8 cellular contexts compared by ENCODE assay signal in the genomic region with DNA sequence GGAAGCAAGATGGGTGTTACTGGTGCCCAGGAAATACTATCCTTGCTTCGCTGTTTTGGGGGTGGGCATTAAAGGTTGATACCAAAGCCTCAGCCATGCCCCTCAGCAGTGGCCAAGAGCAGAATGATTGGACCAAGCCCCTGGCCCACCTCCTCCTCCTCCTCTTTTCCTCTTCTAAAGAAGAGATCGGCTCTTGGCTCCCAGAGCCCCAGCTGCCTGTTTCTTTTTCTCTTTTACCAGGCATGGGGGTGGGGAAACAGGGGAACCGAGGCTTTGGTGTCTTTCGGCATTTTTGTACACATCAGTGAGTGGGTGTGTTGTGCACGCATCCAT. TPM values are rescaled to one million over a fixed set of nuclear protein-coding genes. Genes with fewer than 3 reads are reported as not detected.
DNase-seq lines count a peak whose midpoint lies in the region; ATAC-seq, FAIRE-seq and TF ChIP-seq lines count a peak whose summit lies in the region.

No MANE protein-coding gene starts in this region.

- no peaks in the 10 kb centered on the region for H3K36me3 ChIP-seq in astrocyte (ENCODE audit: insufficient read depth, low read length)
- H3K36me3 ChIP-seq in tibial nerve: no peaks in the 10 kb centered on the region

- no peaks in the 10 kb centered on the region for H3K9me3 ChIP-seq in astrocyte (ENCODE audit: insufficient read depth, low read depth, low read length)
- no peaks in the 10 kb centered on the region for H3K9me3 ChIP-seq in tibial nerve

- ATAC-seq in memory B cell (ENCODE audit: low read depth) (no peak), HG02798 (IDR thresholded peaks at IDR 0.05; ENCODE audit: poor library complexity, unreplicated experiment) (no peak), GM18502 (IDR thresholded peaks at IDR 0.05; ENCODE audit: poor library complexity, unreplicated experiment) (no peak)

- peak overlapping the region; percentile 73 for H3K4me3 Mint-ChIP-seq in activated naive CD4-positive, alpha-beta T cell treated with anti-CD3 and anti-CD28 coated beads for 36 hours
- peak overlapping the region; percentile 70 for H3K4me3 Mint-ChIP-seq in astrocyte (ENCODE audit: unreplicated experiment)
- peak overlapping the region; percentile 93 for H3K4me3 Mint-ChIP-seq in memory B cell

- CTCF ChIA-PET in activated naive CD4-positive, alpha-beta T cell treated with anti-CD3 and anti-CD28 coated beads for 36 hours (lab: Charles Lee): interaction anchor here (0.9 to 1.7 kb wide), 4 partner anchors 25 to 59 kb away, joined by 3 to 6 read pairs (median 3); partner anchors contain the start of gene NR1D1

- no peaks in the 10 kb centered on the region for H3K27me3 Mint-ChIP-seq in activated naive CD4-positive, alpha-beta T cell treated with anti-CD3 and anti-CD28 coated beads for 36 hours (ENCODE audit: low read depth)
- peaks cover 2% of the 10 kb centered on the region for H3K27me3 Mint-ChIP-seq in astrocyte (ENCODE audit: low read depth, unreplicated experiment)
- no peaks in the 10 kb centered on the region for H3K27me3 Mint-ChIP-seq in memory B cell

- H3K79me2 ChIP-seq in astrocyte (ENCODE audit: insufficient read depth, low read length): peaks cover 43% of the 10 kb centered on the region

- no peak for FAIRE-seq in astrocyte (lab: Jason Lieb, UNC)

- H3K27me3 ChIP-seq in astrocyte (ENCODE audit: insufficient read depth, low read length) (no peaks in the 10 kb centered on the region), tibial nerve (no peaks in the 10 kb centered on the region)

- peak overlapping the region; percentile 83 for H3K4me2 ChIP-seq in astrocyte (ENCODE audit: low read length)

- TF ChIP-seq EP300 in tibial nerve (IDR thresholded peaks at IDR 0.05): no peak

- 3% methylated on average over 5 of the region's 5 CpGs for WGBS in tibial nerve, 2 donors

- no peak for DNase-seq in activated naive CD4-positive, alpha-beta T cell treated with anti-CD3 and anti-CD28 coated beads for 36 hours
- no peak for DNase-seq in activated naive CD4-positive, alpha-beta T cell treated with anti-CD3 and anti-CD28 coated beads, Interleukin-2, amount 50 U/mL, for 16 hours
- DNase-seq in astrocyte (ENCODE audit: low read depth): no peak
- no peak for DNase-seq in memory B cell (ENCODE audit: low spot score in 2 of 2)
- DNase-seq in tibial nerve (ENCODE audit: low spot score in 2 of 2): no peak
- no peak for DNase-seq in NCI-H748 (lab: John Stamatoyannopoulos, UW; ENCODE audit: unreplicated experiment)

- no peaks in the 10 kb centered on the region for H3K36me3 Mint-ChIP-seq in activated naive CD4-positive, alpha-beta T cell treated with anti-CD3 and anti-CD28 coated beads for 36 hours (ENCODE audit: low read depth)
- H3K36me3 Mint-ChIP-seq in astrocyte (ENCODE audit: low read depth, unreplicated experiment): peaks cover 3% of the 10 kb centered on the region
- no peaks in the 10 kb centered on the region for H3K36me3 Mint-ChIP-seq in memory B cell

- H3K4me3 ChIP-seq in astrocyte (ENCODE audit: insufficient read depth, low read depth, low read length): peak overlapping the region; percentile 40
- peak overlapping the region; percentile 3 to 42 (median 27) for H3K4me3 ChIP-seq in tibial nerve

- no peak for TF ChIP-seq CTCF in astrocyte (IDR thresholded peaks at IDR 0.05; ENCODE audit: insufficient read depth, low read depth, low read length)
- no peak for TF ChIP-seq CTCF in tibial nerve (IDR thresholded peaks at IDR 0.05)

- intact Hi-C loops in activated naive CD4-positive, alpha-beta T cell treated with anti-CD3 and anti-CD28 coated beads for 36 hours (cut with micrococcal nuclease): loop anchor here (5.0 kb wide), 1 partner anchor 99 kb away; no protein-coding TSS in a partner anchor

- H3K9me3 Mint-ChIP-seq in activated naive CD4-positive, alpha-beta T cell treated with anti-CD3 and anti-CD28 coated beads for 36 hours: no peaks in the 10 kb centered on the region
- no peaks in the 10 kb centered on the region for H3K9me3 Mint-ChIP-seq in astrocyte (ENCODE audit: unreplicated experiment)
- no peaks in the 10 kb centered on the region for H3K9me3 Mint-ChIP-seq in memory B cell

- TF ChIP-seq POLR2A in tibial nerve (IDR thresholded peaks at IDR 0.05): no peak

- H3K27ac ChIP-seq in astrocyte (ENCODE audit: low read depth, low read length) (peak overlapping the region; percentile 16), tibial nerve (peak overlapping the region; percentile 94 to 98 (median 96))

- peak overlapping the region; percentile 37 for H3K9ac ChIP-seq in astrocyte (ENCODE audit: low read length)

- peaks cover 77% of the 10 kb centered on the region for H3K4me1 Mint-ChIP-seq in activated naive CD4-positive, alpha-beta T cell treated with anti-CD3 and anti-CD28 coated beads for 36 hours (ENCODE audit: low read depth)
- peaks cover 51% of the 10 kb centered on the region for H3K4me1 Mint-ChIP-seq in astrocyte (ENCODE audit: low read depth, unreplicated experiment)
- H3K4me1 Mint-ChIP-seq in memory B cell: peaks cover 52% of the 10 kb centered on the region

- H3K4me1 ChIP-seq in astrocyte (ENCODE audit: insufficient read depth, low read length): peaks cover 68% of the 10 kb centered on the region
- peaks cover 7 to 97% (median 93%) of the 10 kb centered on the region in 4 donors for H3K4me1 ChIP-seq in tibial nerve

- peak overlapping the region; percentile 75 for H2AFZ ChIP-seq in astrocyte (ENCODE audit: low read depth, low read length)

- H4K20me1 ChIP-seq in astrocyte (ENCODE audit: insufficient read depth, low read length): peaks cover 28% of the 10 kb centered on the region

- peak overlapping the region; percentile 92 for H3K27ac Mint-ChIP-seq in activated naive CD4-positive, alpha-beta T cell treated with anti-CD3 and anti-CD28 coated beads for 36 hours
- peak overlapping the region; percentile 53 for H3K27ac Mint-ChIP-seq in astrocyte (ENCODE audit: unreplicated experiment)
- H3K27ac Mint-ChIP-seq in memory B cell: peak overlapping the region; percentile 94

RNA-seq across cellular contexts. Expression of gene THRA, which starts 5.8 kb away (rescaled TPM):
- total RNA-seq in activated naive CD4-positive, alpha-beta T cell treated with anti-CD3 and anti-CD28 coated beads for 36 hours: 10 to 100 TPM; 10.2 to 11.2 TPM
- 16.7 and 20.4 TPM in 2 replicates for total RNA-seq in astrocyte
- 10 to 100 TPM; 65.4 to 86.1 (median 78.4) TPM for total RNA-seq in tibial nerve

RNA-seq across cellular contexts. Expression of gene MED24, which starts 14.3 kb away (rescaled TPM):
- total RNA-seq in activated naive CD4-positive, alpha-beta T cell treated with anti-CD3 and anti-CD28 coated beads for 36 hours: 100 to 1,000 TPM; 107 TPM
- 49.2 and 56.4 TPM in 2 replicates for total RNA-seq in astrocyte
- 100 to 1,000 TPM in 2 of 4 donors, 10 to 100 TPM in 2; 55.1 to 146 (median 84.6) TPM for total RNA-seq in tibial nerve

RNA-seq across cellular contexts. Expression of gene NR1D1, which starts 31.8 kb away (rescaled TPM):
- 1 to 10 TPM; 9.0 to 9.1 TPM for total RNA-seq in activated naive CD4-positive, alpha-beta T cell treated with anti-CD3 and anti-CD28 coated beads for 36 hours
- total RNA-seq in astrocyte (8.7 and 10.1 TPM in 2 replicates), tibial nerve (10 to 100 TPM; 16.8 to 48.2 (median 21.0) TPM)

RNA-seq across cellular contexts. Expression of gene MSL1, which starts 53.2 kb away (rescaled TPM):
- 10 to 100 TPM; 72.1 to 72.2 TPM for total RNA-seq in activated naive CD4-positive, alpha-beta T cell treated with anti-CD3 and anti-CD28 coated beads for 36 hours
- total RNA-seq in astrocyte (81.9 and 83.3 TPM in 2 replicates), tibial nerve (100 to 1,000 TPM in 3 of 4 donors, 10 to 100 TPM in 1; 78.0 to 113 (median 107) TPM)

RNA-seq across cellular contexts. Expression of gene CSF3, which starts 53.3 kb away (rescaled TPM):
- not detected for total RNA-seq in activated naive CD4-positive, alpha-beta T cell treated with anti-CD3 and anti-CD28 coated beads for 36 hours
- total RNA-seq in astrocyte (not detected in 2 replicates), tibial nerve (1 to 10 TPM in 1 of 4 donors, under 1 TPM in 1, not detected in 2; 0.59 to 2.1 TPM)
